ENCODE assay signal across 1 cellular context in genomic region chr16:586645-587590, GRCh38.
TF ChIP-seq lines count a peak whose summit lies in the region.

No MANE protein-coding gene starts in this region.

TF ChIP-seq in HEK293, 187 proteins besides CTCF, POLR2A, EP300 and RAD21 (continued from another document):
- TF ChIP-seq, protein P1, sequence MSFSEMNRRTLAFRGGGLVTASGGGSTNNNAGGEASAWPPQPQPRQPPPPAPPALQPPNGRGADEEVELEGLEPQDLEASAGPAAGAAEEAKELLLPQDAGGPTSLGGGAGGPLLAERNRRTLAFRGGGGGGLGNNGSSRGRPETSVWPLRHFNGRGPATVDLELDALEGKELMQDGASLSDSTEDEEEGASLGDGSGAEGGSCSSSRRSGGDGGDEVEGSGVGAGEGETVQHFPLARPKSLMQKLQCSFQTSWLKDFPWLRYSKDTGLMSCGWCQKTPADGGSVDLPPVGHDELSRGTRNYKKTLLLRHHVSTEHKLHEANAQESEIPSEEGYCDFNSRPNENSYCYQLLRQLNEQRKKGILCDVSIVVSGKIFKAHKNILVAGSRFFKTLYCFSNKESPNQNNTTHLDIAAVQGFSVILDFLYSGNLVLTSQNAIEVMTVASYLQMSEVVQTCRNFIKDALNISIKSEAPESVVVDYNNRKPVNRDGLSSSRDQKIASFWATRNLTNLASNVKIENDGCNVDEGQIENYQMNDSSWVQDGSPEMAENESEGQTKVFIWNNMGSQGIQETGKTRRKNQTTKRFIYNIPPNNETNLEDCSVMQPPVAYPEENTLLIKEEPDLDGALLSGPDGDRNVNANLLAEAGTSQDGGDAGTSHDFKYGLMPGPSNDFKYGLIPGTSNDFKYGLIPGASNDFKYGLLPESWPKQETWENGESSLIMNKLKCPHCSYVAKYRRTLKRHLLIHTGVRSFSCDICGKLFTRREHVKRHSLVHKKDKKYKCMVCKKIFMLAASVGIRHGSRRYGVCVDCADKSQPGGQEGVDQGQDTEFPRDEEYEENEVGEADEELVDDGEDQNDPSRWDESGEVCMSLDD (tag by site-specific recombination; IDR thresholded peaks at IDR 0.05) = no peak
- TF ChIP-seq, protein P2, sequence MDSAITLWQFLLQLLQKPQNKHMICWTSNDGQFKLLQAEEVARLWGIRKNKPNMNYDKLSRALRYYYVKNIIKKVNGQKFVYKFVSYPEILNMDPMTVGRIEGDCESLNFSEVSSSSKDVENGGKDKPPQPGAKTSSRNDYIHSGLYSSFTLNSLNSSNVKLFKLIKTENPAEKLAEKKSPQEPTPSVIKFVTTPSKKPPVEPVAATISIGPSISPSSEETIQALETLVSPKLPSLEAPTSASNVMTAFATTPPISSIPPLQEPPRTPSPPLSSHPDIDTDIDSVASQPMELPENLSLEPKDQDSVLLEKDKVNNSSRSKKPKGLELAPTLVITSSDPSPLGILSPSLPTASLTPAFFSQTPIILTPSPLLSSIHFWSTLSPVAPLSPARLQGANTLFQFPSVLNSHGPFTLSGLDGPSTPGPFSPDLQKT (IDR thresholded peaks at IDR 0.05; ENCODE audit: borderline replicate concordance, low read depth, low read length) = no peak
- peak; percentile 17; the same call in 1 of the 2 replicates for TF ChIP-seq SP2 (tag by site-specific recombination; IDR thresholded peaks at IDR 0.05)
- peak; percentile 69 for TF ChIP-seq ZBTB48 (tag by site-specific recombination; IDR thresholded peaks at IDR 0.05)
- TF ChIP-seq SCRT1 (tag by site-specific recombination; IDR thresholded peaks at IDR 0.05; ENCODE audit: borderline replicate concordance) = peak; percentile 87
- no peak for TF ChIP-seq ZNF621 (tag by site-specific recombination; IDR thresholded peaks at IDR 0.05)
- TF ChIP-seq ZNF645 (tag by site-specific recombination; IDR thresholded peaks at IDR 0.05) = peak; percentile 50; the same call in 1 of the 2 replicates
- no peak for TF ChIP-seq ZNF677 (tag by site-specific recombination; IDR thresholded peaks at IDR 0.05)
